Comparison of ENCODE assay signal across 17 cellular contexts in the genomic region with DNA sequence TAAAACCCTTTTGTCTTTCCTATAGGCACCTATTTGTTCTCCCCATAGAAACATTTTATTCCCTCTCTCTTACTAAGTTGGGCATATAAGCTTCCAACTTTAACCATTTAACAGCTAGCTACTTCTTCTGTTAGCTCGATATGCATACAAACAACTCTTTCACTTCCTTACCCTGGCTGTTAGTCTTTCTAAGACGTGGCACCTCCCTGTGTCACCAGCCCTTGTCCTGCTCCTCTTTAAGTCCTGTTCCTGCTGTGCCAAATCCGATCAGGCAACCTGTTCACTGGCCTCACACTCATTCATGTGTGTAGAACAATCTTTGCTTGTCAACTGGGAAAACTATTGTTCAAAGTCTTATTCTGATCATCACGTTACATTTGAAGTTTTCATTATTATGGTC.
A peak's percentile ranks its signal among the peaks of the same experiment; 100 is the strongest.
DNase-seq lines count a peak whose midpoint lies in the region; ATAC-seq, FAIRE-seq and TF ChIP-seq lines count a peak whose summit lies in the region.
"Had no signal": no experiment of that assay in that cellular context is flagged by ENCODE, and none has a peak within 500 bp of the region (broad histone marks: within the 10 kb centered on the region; RNA-seq: fewer than 3 reads in every experiment).

No MANE protein-coding gene starts in this region.

- H3K36me3 Mint-ChIP-seq in chondrocyte (ENCODE audit: low read depth), result no peaks in the 10 kb centered on the region

- H3K9me3 ChIP-seq in MG63, result no peaks in the 10 kb centered on the region
- H3K9me3 ChIP-seq: lower lobe of right lung, spleen had no signal

- no peak for TF ChIP-seq CTCF in chondrocyte (IDR thresholded peaks at IDR 0.05)

- H3K36me3 ChIP-seq in MG63, result no peaks in the 10 kb centered on the region
- H3K36me3 ChIP-seq: lower lobe of right lung, spleen had no signal

- H3K27me3 ChIP-seq in MG63, result no peaks in the 10 kb centered on the region
- H3K27me3 ChIP-seq: spleen had no signal

- no peaks in the 10 kb centered on the region for H3K4me1 Mint-ChIP-seq in chondrocyte (ENCODE audit: low read depth)

- no peak overlapping the region for H3K27ac Mint-ChIP-seq in chondrocyte (ENCODE audit: unreplicated experiment)
- H3K27ac Mint-ChIP-seq: T-helper 1 cell treated with Interleukin-12 subunit alpha and Interleukin-12 subunit beta and Interleukin-4 antibody, amounts not matched to agents 30 μg/mL and 1 μg/mL, for 36 hours had no signal

- H3K4me3 ChIP-seq in MG63, result no peak overlapping the region
- H3K4me3 ChIP-seq: lower lobe of right lung had no signal

- peak; percentile 90 for FAIRE-seq in GM12891 (lab: Jason Lieb, UNC)

- no peak overlapping the region for H3K4me3 Mint-ChIP-seq in chondrocyte (ENCODE audit: unreplicated experiment)
- H3K4me3 Mint-ChIP-seq: T-helper 1 cell treated with Interleukin-12 subunit alpha and Interleukin-12 subunit beta and Interleukin-4 antibody, amounts not matched to agents 30 μg/mL and 1 μg/mL, for 36 hours had no signal

- H3K27me3 Mint-ChIP-seq in chondrocyte (ENCODE audit: low read depth), result peaks cover 4% of the 10 kb centered on the region

- DNase-seq in GM12891 (ENCODE audit: insufficient read length, low spot score) (no peak), NAMALWA (ENCODE audit: low spot score) (peak; percentile 9), chondrocyte (ENCODE audit: low spot score) (no peak), MG63 (no peak)
- no peak for DNase-seq in activated T-cell treated with anti-CD3 and anti-CD28 coated beads, Interleukin-2, amount 50 U/mL, for 48 hours
- DNase-seq: activated CD8-positive, alpha-beta memory T cell treated with anti-CD3 and anti-CD28 coated beads for 24 hours; activated naive CD4-positive, alpha-beta T cell treated with anti-CD3 and anti-CD28 coated beads, Interleukin-2, amount 50 U/mL, for 16 hours; caudate nucleus; erythroblast; hypothalamus; Karpas-422; lower lobe of right lung; spleen had no signal

- no peak for TF ChIP-seq POLR2A in GM12891 (IDR thresholded peaks at IDR 0.05; ENCODE audit: low read depth, low read length)

- H3K9me3 Mint-ChIP-seq in chondrocyte (ENCODE audit: low read depth), result no peaks in the 10 kb centered on the region

- ATAC-seq in GM21360 (IDR thresholded peaks at IDR 0.05; ENCODE audit: unreplicated experiment), result peak; percentile 37
- peak; percentile 25 for ATAC-seq in HG03039 (IDR thresholded peaks at IDR 0.05; ENCODE audit: unreplicated experiment)
- no peak for ATAC-seq in HG02840 (IDR thresholded peaks at IDR 0.05; ENCODE audit: low FRiP score, unreplicated experiment)
- ATAC-seq: lower lobe of right lung had no signal

TF ChIP-seq in GM12891, 5 proteins besides CTCF, POLR2A, EP300 and RAD21:
- TF ChIP-seq POLR2AphosphoS5 (IDR thresholded peaks at IDR 0.05; ENCODE audit: low read depth, low read length) (no peak), TAF1 (IDR thresholded peaks at IDR 0.05; ENCODE audit: low read depth, low read length) (no peak), PAX5 (IDR thresholded peaks at IDR 0.05; ENCODE audit: insufficient read depth, low read length, severe bottlenecking) (no peak), SPI1 (IDR thresholded peaks at IDR 0.05; ENCODE audit: low read depth, low read length) (peak; percentile 76)
